Comparison of ENCODE assay signal across 31 cellular contexts in genomic region chr6:131349199-131349598, GRCh38.
"Had no signal": no experiment of that assay in that cellular context is flagged by ENCODE, and none has a peak within 500 bp of the region (broad histone marks: within the 10 kb centered on the region; RNA-seq: fewer than 3 reads in every experiment).

No MANE protein-coding gene starts in this region.

- H3K36me3 ChIP-seq: brain microvascular endothelial cell, esophagus muscularis mucosa, gastrocnemius medialis, heart left ventricle had no signal

- H3K9me3 ChIP-seq: esophagus muscularis mucosa, gastrocnemius medialis, heart left ventricle had no signal

- ATAC-seq: activated CD8-positive, alpha-beta memory T cell treated with anti-CD3 and anti-CD28 coated beads, Interleukin-2, amount 10 ng/mL, durations not matched to agents 7 days and 5 days; activated CD8-positive, alpha-beta T cell treated with anti-CD3 and anti-CD28 coated beads for 36 hours; foreskin keratinocyte; gastrocnemius medialis; heart left ventricle had no signal

- H3K4me3 ChIP-seq: coronary artery, dorsolateral prefrontal cortex, esophagus muscularis mucosa, gastrocnemius medialis, heart left ventricle had no signal

- H3K4me3 Mint-ChIP-seq: activated CD4-positive, alpha-beta T cell treated with anti-CD3 and anti-CD28 coated beads, Interleukin-2, amount 10 ng/mL, durations not matched to agents 7 days and 5 days; activated CD8-positive, alpha-beta memory T cell treated with anti-CD3 and anti-CD28 coated beads, Interleukin-2, amount 10 ng/mL, durations not matched to agents 7 days and 5 days; activated CD8-positive, alpha-beta T cell treated with anti-CD3 and anti-CD28 coated beads for 36 hours; activated naive CD4-positive, alpha-beta T cell treated with anti-CD3 and anti-CD28 coated beads for 36 hours; activated naive CD4-positive, alpha-beta T cell treated with anti-CD3 and anti-CD28 coated beads, Interleukin-2, amount 50 U/mL, for 24 hours; activated naive CD8-positive, alpha-beta T cell treated with anti-CD3 and anti-CD28 coated beads for 36 hours; activated T-helper 1 cell treated with anti-CD3 and anti-CD28 coated beads, Interleukin-12 subunit alpha, Interleukin-12 subunit beta, Interleukin-2, Interleukin-4 antibody, amounts not matched to agents 30 ng/mL and 10 ng/mL and 1 ng/mL, durations not matched to agents 14 hours and 24 hours and 36 hours; central memory CD8-positive, alpha-beta T cell; dendritic cell treated with granulocyte-macrophage colony-stimulating factor and Interleukin-4, amounts not matched to agents 40 ng/mL and 50 ng/mL, for 4 days; endodermal cell had no signal

- H3K27me3 ChIP-seq: brain microvascular endothelial cell, dorsolateral prefrontal cortex, esophagus muscularis mucosa, gastrocnemius medialis, heart left ventricle had no signal

- H3K27ac ChIP-seq: brain microvascular endothelial cell, coronary artery, dorsolateral prefrontal cortex, esophagus muscularis mucosa, foreskin keratinocyte, gastrocnemius medialis, heart left ventricle had no signal

- H3K36me3 Mint-ChIP-seq: activated CD8-positive, alpha-beta memory T cell treated with anti-CD3 and anti-CD28 coated beads, Interleukin-2, amount 10 ng/mL, durations not matched to agents 7 days and 5 days had no signal

- H3K4me1 ChIP-seq: esophagus muscularis mucosa, foreskin keratinocyte, gastrocnemius medialis, heart left ventricle had no signal

- H3K9me3 Mint-ChIP-seq: activated CD4-positive, alpha-beta T cell treated with anti-CD3 and anti-CD28 coated beads, Interleukin-2, amount 10 ng/mL, durations not matched to agents 7 days and 5 days; activated CD8-positive, alpha-beta T cell treated with anti-CD3 and anti-CD28 coated beads for 36 hours; activated naive CD4-positive, alpha-beta T cell treated with anti-CD3 and anti-CD28 coated beads for 36 hours; activated naive CD4-positive, alpha-beta T cell treated with anti-CD3 and anti-CD28 coated beads, Interleukin-2, amount 50 U/mL, for 24 hours; activated naive CD8-positive, alpha-beta T cell treated with anti-CD3 and anti-CD28 coated beads for 36 hours; activated T-helper 1 cell treated with anti-CD3 and anti-CD28 coated beads, Interleukin-12 subunit alpha, Interleukin-12 subunit beta, Interleukin-2, Interleukin-4 antibody, amounts not matched to agents 30 ng/mL and 10 ng/mL and 1 ng/mL, durations not matched to agents 14 hours and 24 hours and 36 hours; activated T-helper 2 cell treated with anti-CD3 and anti-CD28 coated beads, Interferon-gamma antibody, Interleukin-2, Interleukin-4, amounts not matched to agents 10 μg/mL and 5 μg/mL and 100 μg/mL, durations not matched to agents 14 hours and 24 hours and 36 hours; central memory CD8-positive, alpha-beta T cell; dendritic cell treated with granulocyte-macrophage colony-stimulating factor and Interleukin-4, amounts not matched to agents 40 ng/mL and 50 ng/mL, for 4 days; endodermal cell had no signal

- DNase-seq: activated CD4-positive, alpha-beta T cell treated with anti-CD3 and anti-CD28 coated beads for 1 hour; activated CD4-positive, alpha-beta T cell treated with anti-CD3 and anti-CD28 coated beads for 4 hours; activated CD4-positive, alpha-beta T cell treated with anti-CD3 and anti-CD28 coated beads, Interleukin-2, amount 10 ng/mL, durations not matched to agents 7 days and 5 days; activated CD4-positive, alpha-beta T cell treated with anti-CD3 and anti-CD28 coated beads, Interleukin-2, amount 50 U/mL, for 48 hours; activated CD8-positive, alpha-beta memory T cell treated with anti-CD3 and anti-CD28 coated beads, Interleukin-2, amount 10 ng/mL, durations not matched to agents 7 days and 5 days; activated CD8-positive, alpha-beta memory T cell treated with anti-CD3 and anti-CD28 coated beads, Interleukin-2, amount 50 U/mL, for 4 hours; activated CD8-positive, alpha-beta T cell treated with anti-CD3 and anti-CD28 coated beads for 36 hours; activated effector memory CD4-positive, alpha-beta T cell treated with anti-CD3 and anti-CD28 coated beads, Interleukin-2, amount 50 U/mL, for 16 hours; activated naive CD4-positive, alpha-beta T cell treated with anti-CD3 and anti-CD28 coated beads for 36 hours; activated naive CD8-positive, alpha-beta T cell treated with anti-CD3 and anti-CD28 coated beads for 36 hours; activated T-cell treated with anti-CD3 and anti-CD28 coated beads, Interleukin-2, amount 50 U/mL, for 1 hour; activated T-cell treated with anti-CD3 and anti-CD28 coated beads, Interleukin-2, amount 50 U/mL, for 48 hours; amniotic stem cell; anterior cingulate cortex; brain microvascular endothelial cell; dorsolateral prefrontal cortex; effector memory CD4-positive, alpha-beta T cell; endodermal cell; erythroblast; foreskin keratinocyte; gastrocnemius medialis; glutamatergic neuron; heart left ventricle; T-helper 2 cell had no signal

- H3K4me1 Mint-ChIP-seq: activated CD8-positive, alpha-beta memory T cell treated with anti-CD3 and anti-CD28 coated beads, Interleukin-2, amount 10 ng/mL, durations not matched to agents 7 days and 5 days; central memory CD8-positive, alpha-beta T cell had no signal

- H3K27me3 Mint-ChIP-seq: activated CD4-positive, alpha-beta T cell treated with anti-CD3 and anti-CD28 coated beads, Interleukin-2, amount 10 ng/mL, durations not matched to agents 7 days and 5 days; activated CD8-positive, alpha-beta memory T cell treated with anti-CD3 and anti-CD28 coated beads, Interleukin-2, amount 10 ng/mL, durations not matched to agents 7 days and 5 days; activated CD8-positive, alpha-beta T cell treated with anti-CD3 and anti-CD28 coated beads for 36 hours; activated naive CD4-positive, alpha-beta T cell treated with anti-CD3 and anti-CD28 coated beads, Interleukin-2, amount 50 U/mL, for 24 hours; activated naive CD8-positive, alpha-beta T cell treated with anti-CD3 and anti-CD28 coated beads for 36 hours; central memory CD8-positive, alpha-beta T cell; dendritic cell treated with granulocyte-macrophage colony-stimulating factor and Interleukin-4, amounts not matched to agents 40 ng/mL and 50 ng/mL, for 4 days had no signal

- H3K27ac Mint-ChIP-seq: activated CD8-positive, alpha-beta memory T cell treated with anti-CD3 and anti-CD28 coated beads, Interleukin-2, amount 10 ng/mL, durations not matched to agents 7 days and 5 days; activated CD8-positive, alpha-beta T cell treated with anti-CD3 and anti-CD28 coated beads for 36 hours; activated naive CD4-positive, alpha-beta T cell treated with anti-CD3 and anti-CD28 coated beads for 36 hours; activated naive CD4-positive, alpha-beta T cell treated with anti-CD3 and anti-CD28 coated beads, Interleukin-2, amount 50 U/mL, for 24 hours; activated naive CD8-positive, alpha-beta T cell treated with anti-CD3 and anti-CD28 coated beads for 36 hours; activated T-helper 1 cell treated with anti-CD3 and anti-CD28 coated beads, Interleukin-12 subunit alpha, Interleukin-12 subunit beta, Interleukin-2, Interleukin-4 antibody, amounts not matched to agents 30 ng/mL and 10 ng/mL and 1 ng/mL, durations not matched to agents 14 hours and 24 hours and 36 hours; activated T-helper 2 cell treated with anti-CD3 and anti-CD28 coated beads, Interferon-gamma antibody, Interleukin-2, Interleukin-4, amounts not matched to agents 10 μg/mL and 5 μg/mL and 100 μg/mL, durations not matched to agents 14 hours and 24 hours and 36 hours; dendritic cell treated with granulocyte-macrophage colony-stimulating factor and Interleukin-4, amounts not matched to agents 40 ng/mL and 50 ng/mL, for 4 days; endodermal cell had no signal
